In genomic region chr6:167588181-167588919, GRCh38 we compare ENCODE assay signal across 13 cellular contexts.
DNase-seq lines count a peak whose midpoint lies in the region; ATAC-seq and TF ChIP-seq lines count a peak whose summit lies in the region.
"Had no signal": no experiment of that assay in that cellular context is flagged by ENCODE, and none has a peak within 500 bp of the region (broad histone marks: within the 10 kb centered on the region; RNA-seq: fewer than 3 reads in every experiment).

No MANE protein-coding gene starts in this region.

- H3K9me3 ChIP-seq in right cardiac atrium (ENCODE audit: control insufficient read depth, low read length) (no peaks in the 10 kb centered on the region), left ventricle myocardium inferior (replicated peaks) (peaks cover 31% of the 10 kb centered on the region), neuron (ENCODE audit: low read length) (peaks cover 7% of the 10 kb centered on the region), mucosa of descending colon (peaks cover 3% of the 10 kb centered on the region)
- H3K9me3 ChIP-seq: suprapubic skin had no signal

- H3K9me3 Mint-ChIP-seq in activated naive CD8-positive, alpha-beta T cell treated with anti-CD3 and anti-CD28 coated beads, Interleukin-2, amount 50 U/mL, for 24 hours, result peaks cover 14% of the 10 kb centered on the region

- H2AFZ ChIP-seq in neuron (ENCODE audit: low read depth, low read length), result peak overlapping the region; percentile 19

- no peaks in the 10 kb centered on the region for H3K36me3 ChIP-seq in left ventricle myocardium inferior
- no peaks in the 10 kb centered on the region for H3K36me3 ChIP-seq in neuron (ENCODE audit: insufficient read depth, low read length)
- no peaks in the 10 kb centered on the region for H3K36me3 ChIP-seq in mucosa of descending colon (ENCODE audit: low read depth)
- H3K36me3 ChIP-seq: suprapubic skin had no signal

- H3K27me3 ChIP-seq in right cardiac atrium (ENCODE audit: control insufficient read depth, insufficient read depth) (no peaks in the 10 kb centered on the region), left ventricle myocardium inferior (ENCODE audit: low read depth) (no peaks in the 10 kb centered on the region), neuron (ENCODE audit: insufficient read depth, low read length) (no peaks in the 10 kb centered on the region)

- DNase-seq in right cardiac atrium (peak in 1 of 3 donors; percentile 66), left ventricle myocardium inferior (no peak), mucosa of descending colon (no peak), HEK293T (ENCODE audit: extremely low spot score) (no peak), NCI-H1694 (lab: John Stamatoyannopoulos, UW) (no peak)
- DNase-seq in activated naive CD8-positive, alpha-beta T cell treated with anti-CD3 and anti-CD28 coated beads, Interleukin-2, amount 50 U/mL, for 24 hours, result no peak
- DNase-seq: activated naive CD4-positive, alpha-beta T cell treated with anti-CD3 and anti-CD28 coated beads, Interleukin-2, amount 10 ng/mL, durations not matched to agents 7 days and 5 days; Karpas-422; NCI-H146; NCI-H526 had no signal

- no peak for TF ChIP-seq CTCF in left ventricle myocardium inferior (IDR thresholded peaks at IDR 0.05; ENCODE audit: borderline replicate concordance)
- TF ChIP-seq CTCF in mucosa of descending colon (IDR thresholded peaks at IDR 0.05), result no peak

- H3K27ac Mint-ChIP-seq in activated naive CD8-positive, alpha-beta T cell treated with anti-CD3 and anti-CD28 coated beads, Interleukin-2, amount 50 U/mL, for 24 hours, result no peak overlapping the region
- H3K27ac Mint-ChIP-seq: activated naive CD4-positive, alpha-beta T cell treated with anti-CD3 and anti-CD28 coated beads, Interleukin-2, amount 10 ng/mL, durations not matched to agents 7 days and 5 days had no signal

- intact Hi-C loops in right cardiac atrium (cut with DNase I), result no loop called here
- intact Hi-C loops in left ventricle myocardium inferior (cut with micrococcal nuclease), result no loop called here
- intact Hi-C loops in mucosa of descending colon (cut with DNase I, micrococcal nuclease), result no loop called here

- H3K27ac ChIP-seq in right cardiac atrium (ENCODE audit: low read length), result no peak overlapping the region
- H3K27ac ChIP-seq in left ventricle myocardium inferior (replicated peaks), result no peak overlapping the region
- H3K27ac ChIP-seq: suprapubic skin had no signal

- ATAC-seq in right cardiac atrium (peak; percentile 76 to 87), esophagus mucosa (peak; percentile 37), mucosa of descending colon (no peak)
- no peak for ATAC-seq in activated naive CD8-positive, alpha-beta T cell treated with anti-CD3 and anti-CD28 coated beads, Interleukin-2, amount 50 U/mL, for 24 hours

- H3K4me3 Mint-ChIP-seq in activated naive CD8-positive, alpha-beta T cell treated with anti-CD3 and anti-CD28 coated beads, Interleukin-2, amount 50 U/mL, for 24 hours, result no peak overlapping the region
- H3K4me3 Mint-ChIP-seq: activated naive CD4-positive, alpha-beta T cell treated with anti-CD3 and anti-CD28 coated beads, Interleukin-2, amount 10 ng/mL, durations not matched to agents 7 days and 5 days had no signal

- H3K4me1 ChIP-seq in right cardiac atrium (ENCODE audit: control insufficient read depth, insufficient read depth, low read length) (no peaks in the 10 kb centered on the region), left ventricle myocardium inferior (peaks cover 11% of the 10 kb centered on the region), neuron (ENCODE audit: insufficient read depth, low read length) (peaks cover 10% of the 10 kb centered on the region), mucosa of descending colon (ENCODE audit: low read depth) (no peaks in the 10 kb centered on the region)
- H3K4me1 ChIP-seq: suprapubic skin had no signal

- POLR2A ChIA-PET in HEK293T (lab: Yijun Ruan, JAX), result no interaction called here

- peaks cover 3% of the 10 kb centered on the region for H3K36me3 Mint-ChIP-seq in activated naive CD8-positive, alpha-beta T cell treated with anti-CD3 and anti-CD28 coated beads, Interleukin-2, amount 50 U/mL, for 24 hours (ENCODE audit: low read depth)
- H3K36me3 Mint-ChIP-seq: activated naive CD4-positive, alpha-beta T cell treated with anti-CD3 and anti-CD28 coated beads, Interleukin-2, amount 10 ng/mL, durations not matched to agents 7 days and 5 days had no signal

- no peaks in the 10 kb centered on the region for H3K4me1 Mint-ChIP-seq in activated naive CD8-positive, alpha-beta T cell treated with anti-CD3 and anti-CD28 coated beads, Interleukin-2, amount 50 U/mL, for 24 hours
- H3K4me1 Mint-ChIP-seq: activated naive CD4-positive, alpha-beta T cell treated with anti-CD3 and anti-CD28 coated beads, Interleukin-2, amount 10 ng/mL, durations not matched to agents 7 days and 5 days had no signal

- CTCF ChIA-PET in HEK293T (lab: Yijun Ruan, JAX), result no interaction called here

- WGBS in right cardiac atrium, result 72% methylated on average over 20 of the region's 20 CpGs

- peaks cover 8% of the 10 kb centered on the region for H3K27me3 Mint-ChIP-seq in activated naive CD8-positive, alpha-beta T cell treated with anti-CD3 and anti-CD28 coated beads, Interleukin-2, amount 50 U/mL, for 24 hours

- H3K4me3 ChIP-seq in right cardiac atrium (ENCODE audit: low read length) (no peak overlapping the region), left ventricle myocardium inferior (no peak overlapping the region), neuron (ENCODE audit: low read length) (no peak overlapping the region), mucosa of descending colon (no peak overlapping the region)
- H3K4me3 ChIP-seq: suprapubic skin had no signal

TF ChIP-seq in HEK293T, 16 proteins besides CTCF, POLR2A, EP300 and RAD21:
- no peak for TF ChIP-seq NFRKB (IDR thresholded peaks at IDR 0.05)
- TF ChIP-seq ELF4 (IDR thresholded peaks at IDR 0.05), result no peak
- no peak for TF ChIP-seq PKNOX1 (IDR thresholded peaks at IDR 0.05)
- TF ChIP-seq CTBP1 (IDR thresholded peaks at IDR 0.05; ENCODE audit: borderline replicate concordance), result no peak
- TF ChIP-seq LEF1 (IDR thresholded peaks at IDR 0.05; ENCODE audit: borderline replicate concordance), result no peak
- TF ChIP-seq BHLHE40 (IDR thresholded peaks at IDR 0.05; ENCODE audit: borderline replicate concordance), result no peak
- TF ChIP-seq TARDBP (IDR thresholded peaks at IDR 0.05), result no peak
- no peak for TF ChIP-seq FOXM1 (IDR thresholded peaks at IDR 0.05; ENCODE audit: borderline replicate concordance)
- no peak for TF ChIP-seq FOXK2 (IDR thresholded peaks at IDR 0.05)
- no peak for TF ChIP-seq ARNT (IDR thresholded peaks at IDR 0.05)
- no peak for TF ChIP-seq L3MBTL2 (conservative IDR thresholded peaks at IDR 0.05)
- no peak for TF ChIP-seq ZNF384 (IDR thresholded peaks at IDR 0.05)
- no peak for TF ChIP-seq HDGF (IDR thresholded peaks at IDR 0.05; ENCODE audit: borderline replicate concordance)
- no peak for TF ChIP-seq FOXA1 (IDR thresholded peaks at IDR 0.05)
TF ChIP-seq in HEK293T: peak in this region for 0.

Comparison
In these comparisons a context has a peak if more than half of its experiments do, and no peak if none do; other contexts are left out.
1. ATAC-seq: peak in right cardiac atrium (2 of 2) and esophagus mucosa (single experiment); none in mucosa of descending colon (single experiment) and activated naive CD8-positive, alpha-beta T cell treated with anti-CD3 and anti-CD28 coated beads, Interleukin-2, amount 50 U/mL, for 24 hours (single experiment).